8 cellular contexts compared by ENCODE assay signal in genomic region chr11:86818466-86819282, GRCh38. TPM values are rescaled to one million over a fixed set of nuclear protein-coding genes. Genes with fewer than 3 reads are reported as not detected.
DNase-seq lines count a peak whose midpoint lies in the region; ATAC-seq and TF ChIP-seq lines count a peak whose summit lies in the region.

No MANE protein-coding gene starts in this region.

- H3K4me1 ChIP-seq in SK-N-SH (ENCODE audit: control insufficient read depth in 1 of 2, insufficient read depth in 2 of 2, low read depth in 1 of 2, low read length in 1 of 2) = peaks cover 0 to 49% of the 10 kb centered on the region in 2 experiments

- H3K4me1 Mint-ChIP-seq in osteocyte (ENCODE audit: unreplicated experiment) = peaks cover 62% of the 10 kb centered on the region

- no peak overlapping the region for H3K4me3 Mint-ChIP-seq in osteocyte (ENCODE audit: unreplicated experiment)

- peak overlapping the region; percentile 68 for H3K4me2 ChIP-seq in SK-N-SH

- POLR2A ChIA-PET in SK-N-SH (lab: Yijun Ruan, JAX) = no interaction called here

- WGBS in SK-N-SH (ENCODE audit: low lambda C conversion rate) = 8% methylated on average over 11 of the region's 11 CpGs

- H3K27me3 ChIP-seq in SK-N-SH (ENCODE audit: insufficient read depth) = no peaks in the 10 kb centered on the region

- peak; percentile 69 for ATAC-seq in GM21619 (IDR thresholded peaks at IDR 0.05; ENCODE audit: unreplicated experiment)
- no peak for ATAC-seq in GM21737 (IDR thresholded peaks at IDR 0.05; ENCODE audit: unreplicated experiment)
- no peak for ATAC-seq in GM19455 (IDR thresholded peaks at IDR 0.05; ENCODE audit: unreplicated experiment)

- H3K79me2 ChIP-seq in SK-N-SH (ENCODE audit: insufficient read depth) = peaks cover 83% of the 10 kb centered on the region

- H3K27ac Mint-ChIP-seq in osteocyte (ENCODE audit: unreplicated experiment) = peak overlapping the region; percentile 88

- no peaks in the 10 kb centered on the region for H3K9me3 ChIP-seq in SK-N-SH

- DNase-seq in CD1c-positive myeloid dendritic cell (ENCODE audit: extremely low spot score) (peak; percentile 75), NCI-H1417 treated with DMSO at 0.1 percent for 48 hours (lab: John Stamatoyannopoulos, UW) (peak; percentile 59), SK-N-SH (peak; percentile 51), fibroblast of pulmonary artery (ENCODE audit: low read depth) (peak; percentile 89), osteocyte (ENCODE audit: extremely low spot score, unreplicated experiment) (no peak)

- TF ChIP-seq EP300 in SK-N-SH (IDR thresholded peaks at IDR 0.05; ENCODE audit: borderline replicate concordance in 1 of 2, low read depth in 1 of 2, low read length in 1 of 2) = no peak; a peak in 1 of 4 replicates

- H3F3A ChIP-seq in SK-N-SH (replicated peaks; ENCODE audit: insufficient read depth) = peaks cover 65% of the 10 kb centered on the region

- H3K9ac ChIP-seq in SK-N-SH = peak overlapping the region; percentile 57

- H3K36me3 ChIP-seq in SK-N-SH (replicated peaks in 1 of 2; ENCODE audit: control insufficient read depth in 1 of 2, insufficient read depth in 2 of 2, low read length in 1 of 2) = peaks cover 4 to 22% of the 10 kb centered on the region in 2 experiments

- no peaks in the 10 kb centered on the region for H3K27me3 Mint-ChIP-seq in osteocyte (ENCODE audit: unreplicated experiment)

- H3K9me2 ChIP-seq in SK-N-SH = no peaks in the 10 kb centered on the region

- H2AFZ ChIP-seq in SK-N-SH (ENCODE audit: low read depth) = peak overlapping the region; percentile 39; the same call in 1 of the 2 replicates

- peaks cover 8% of the 10 kb centered on the region for H3K36me3 Mint-ChIP-seq in osteocyte (ENCODE audit: unreplicated experiment)

- TF ChIP-seq CTCF in SK-N-SH (IDR thresholded peaks at IDR 0.05) (peak; percentile 76), fibroblast of pulmonary artery (IDR thresholded peaks at IDR 0.05; ENCODE audit: low read length, missing control alignments) (peak; percentile 55), osteocyte (IDR thresholded peaks at IDR 0.05) (peak; percentile 79)

- peak overlapping the region in 1 of 2 experiments; percentile 1; a peak in 2 of 4 replicates for H3K4me3 ChIP-seq in SK-N-SH (ENCODE audit: low read depth in 2 of 2, low read length in 1 of 2)
- no peak overlapping the region for H3K4me3 ChIP-seq in fibroblast of pulmonary artery (replicated peaks; ENCODE audit: low read depth, low read length)

- CTCF ChIA-PET in SK-N-SH (lab: Yijun Ruan, JAX) = interaction anchor here (0.5 to 4.8 kb wide), 4 partner anchors 12 to 566 kb away, joined by 3 to 42 read pairs (median 3); no protein-coding TSS in a partner anchor

- peak overlapping the region; percentile 83 to 95; a peak in 3 of 4 replicates for H3K27ac ChIP-seq in SK-N-SH (ENCODE audit: low read depth in 2 of 2, low read length in 1 of 2)

- H3K9me3 Mint-ChIP-seq in osteocyte (ENCODE audit: unreplicated experiment) = no peaks in the 10 kb centered on the region

- TF ChIP-seq RAD21 in SK-N-SH (IDR thresholded peaks at IDR 0.05; ENCODE audit: low read length) = peak; percentile 95

- no peaks in the 10 kb centered on the region for H4K20me1 ChIP-seq in SK-N-SH (ENCODE audit: insufficient read depth)

TF ChIP-seq in SK-N-SH, 30 proteins besides CTCF, POLR2A, EP300 and RAD21 (continues in another document):
- TF ChIP-seq IRF3 (IDR thresholded peaks at IDR 0.05; ENCODE audit: low read depth, low read length) (no peak), MXI1 (IDR thresholded peaks at IDR 0.05; ENCODE audit: low read depth, low read length) (peak; percentile 57; the same call in 1 of the 2 replicates), PBX3 (IDR thresholded peaks at IDR 0.05) (peak; percentile 24; the same call in 1 of the 2 replicates), POLR2AphosphoS5 (IDR thresholded peaks at IDR 0.05; ENCODE audit: low read depth, low read length) (no peak), CHD2 (IDR thresholded peaks at IDR 0.05; ENCODE audit: low read length, partially characterized antibody) (no peak), FOSL2 (IDR thresholded peaks at IDR 0.05; ENCODE audit: borderline replicate concordance, low read depth) (no peak), YY1 (IDR thresholded peaks at IDR 0.05; ENCODE audit: low read depth) (no peak), REST (IDR thresholded peaks at IDR 0.05; ENCODE audit: low read depth, low read length) (no peak), GATA2 (CRISPR knock-in tag; IDR thresholded peaks at IDR 0.05) (no peak), MAX (IDR thresholded peaks at IDR 0.05; ENCODE audit: low read depth) (no peak), FOXJ3 (CRISPR knock-in tag; IDR thresholded peaks at IDR 0.05) (no peak), TEAD4 (IDR thresholded peaks at IDR 0.05; ENCODE audit: borderline replicate concordance, insufficient read depth) (no peak), GABPA (IDR thresholded peaks at IDR 0.05; ENCODE audit: low read depth) (no peak), EZH2phosphoT487 (IDR thresholded peaks at IDR 0.05; ENCODE audit: borderline replicate concordance, low read depth) (no peak), NRF1 (IDR thresholded peaks at IDR 0.05; ENCODE audit: low read depth, low read length) (no peak), RCOR1 (IDR thresholded peaks at IDR 0.05; ENCODE audit: low read length) (no peak), RXRA (IDR thresholded peaks at IDR 0.05; ENCODE audit: borderline replicate concordance, low read depth) (no peak), TCF12 (IDR thresholded peaks at IDR 0.05) (peak; percentile 21; the same call in 1 of the 2 replicates), TAF1 (IDR thresholded peaks at IDR 0.05; ENCODE audit: borderline replicate concordance, low read depth, low read length) (no peak), ELF1 (IDR thresholded peaks at IDR 0.05) (no peak), MEF2A (IDR thresholded peaks at IDR 0.05; ENCODE audit: borderline replicate concordance, low read depth) (no peak), SIN3A (IDR thresholded peaks at IDR 0.05; ENCODE audit: borderline replicate concordance, low read depth, low read length) (no peak; the same call in 1 of the 2 replicates), JUND (IDR thresholded peaks at IDR 0.05) (no peak), USF1 (IDR thresholded peaks at IDR 0.05; ENCODE audit: borderline replicate concordance, low read depth) (no peak)

RNA-seq across cellular contexts. Expression of gene PRSS23, which starts 18.3 kb away (rescaled TPM):
- polyA plus RNA-seq in SK-N-SH (2012; rRNA removed) = 326 and 429 TPM in 2 replicates
- polyA plus RNA-seq in SK-N-SH (2012; cell fraction: cytosol; rRNA removed) = 346 and 361 TPM in 2 replicates
- 89.2 and 204 TPM in 2 replicates for polyA plus RNA-seq in SK-N-SH (2012; cell fraction: nucleus; rRNA removed)
- 545 and 556 TPM in 2 replicates for total RNA-seq in osteocyte
